Comparison of ENCODE assay signal across 1 cellular context in the genomic region with DNA sequence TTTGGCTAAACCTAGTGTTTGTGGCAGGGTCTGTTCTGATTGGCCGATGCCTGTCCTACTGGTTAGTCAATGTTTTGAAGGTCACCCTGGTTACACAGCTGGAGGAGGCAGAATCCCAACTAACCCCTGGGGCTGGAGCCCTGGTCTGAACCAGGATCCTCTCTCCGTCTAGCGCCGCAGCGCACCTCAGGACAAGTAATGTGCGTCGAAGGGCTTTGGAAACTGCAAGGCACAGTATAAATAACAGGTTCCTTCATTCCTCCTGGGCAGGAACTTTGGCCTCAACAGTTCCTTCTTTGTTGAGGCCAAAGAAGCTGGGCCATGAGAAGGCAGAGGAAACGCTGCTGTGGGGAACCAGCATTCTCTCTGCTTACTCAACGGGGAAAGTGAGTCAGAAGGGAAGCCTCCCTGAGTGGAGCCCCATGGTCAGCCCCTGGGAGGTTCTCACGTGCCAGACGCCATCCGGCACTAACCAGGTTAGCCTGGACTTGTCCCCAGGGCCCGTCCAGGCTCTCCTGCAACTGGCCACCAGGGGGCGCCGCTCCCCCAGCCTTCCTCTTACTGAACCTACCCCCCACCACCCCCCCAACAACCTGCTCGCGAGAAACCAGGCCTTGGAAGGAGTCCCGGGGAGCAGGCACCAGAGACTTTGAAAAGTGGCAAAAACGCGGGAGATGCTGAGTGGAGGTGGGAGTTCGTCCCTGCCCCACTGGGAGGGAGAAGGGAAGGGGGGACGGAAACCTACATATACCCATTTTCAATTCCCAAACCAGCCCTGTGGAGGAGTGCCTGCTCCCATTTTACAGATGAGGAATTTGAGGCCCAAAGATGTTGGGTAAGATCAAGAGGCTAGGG.
TF ChIP-seq lines count a peak whose summit lies in the region.

No MANE protein-coding gene starts in this region.

TF ChIP-seq in HEK293, 187 proteins besides CTCF, POLR2A, EP300 and RAD21 (continued from another document and continues in another):
- TF ChIP-seq ZNF701 (tag by site-specific recombination; IDR thresholded peaks at IDR 0.05), result no peak
- no peak for TF ChIP-seq SETDB1 (IDR thresholded peaks at IDR 0.05; ENCODE audit: insufficient read length, low read length)
- no peak for TF ChIP-seq OSR2 (tag by site-specific recombination; IDR thresholded peaks at IDR 0.05)
- TF ChIP-seq, protein P1, sequence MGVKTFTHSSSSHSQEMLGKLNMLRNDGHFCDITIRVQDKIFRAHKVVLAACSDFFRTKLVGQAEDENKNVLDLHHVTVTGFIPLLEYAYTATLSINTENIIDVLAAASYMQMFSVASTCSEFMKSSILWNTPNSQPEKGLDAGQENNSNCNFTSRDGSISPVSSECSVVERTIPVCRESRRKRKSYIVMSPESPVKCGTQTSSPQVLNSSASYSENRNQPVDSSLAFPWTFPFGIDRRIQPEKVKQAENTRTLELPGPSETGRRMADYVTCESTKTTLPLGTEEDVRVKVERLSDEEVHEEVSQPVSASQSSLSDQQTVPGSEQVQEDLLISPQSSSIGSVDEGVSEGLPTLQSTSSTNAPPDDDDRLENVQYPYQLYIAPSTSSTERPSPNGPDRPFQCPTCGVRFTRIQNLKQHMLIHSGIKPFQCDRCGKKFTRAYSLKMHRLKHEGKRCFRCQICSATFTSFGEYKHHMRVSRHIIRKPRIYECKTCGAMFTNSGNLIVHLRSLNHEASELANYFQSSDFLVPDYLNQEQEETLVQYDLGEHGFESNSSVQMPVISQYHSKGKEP (tag by site-specific recombination; IDR thresholded peaks at IDR 0.05), result no peak
- no peak for TF ChIP-seq ZNF544 (tag by site-specific recombination; IDR thresholded peaks at IDR 0.05)
- no peak for TF ChIP-seq IKZF3 (tag by site-specific recombination; IDR thresholded peaks at IDR 0.05)
- peak; percentile 70 for TF ChIP-seq ZBTB8A (tag by site-specific recombination; IDR thresholded peaks at IDR 0.05)
- no peak for TF ChIP-seq ZNF560 (tag by site-specific recombination; IDR thresholded peaks at IDR 0.05; ENCODE audit: borderline replicate concordance)
- TF ChIP-seq ZNF324 (tag by site-specific recombination; IDR thresholded peaks at IDR 0.05), result peak; percentile 54; the same call in 1 of the 2 replicates
- TF ChIP-seq ZNF10 (tag by site-specific recombination; IDR thresholded peaks at IDR 0.05), result no peak
- TF ChIP-seq, protein P2, sequence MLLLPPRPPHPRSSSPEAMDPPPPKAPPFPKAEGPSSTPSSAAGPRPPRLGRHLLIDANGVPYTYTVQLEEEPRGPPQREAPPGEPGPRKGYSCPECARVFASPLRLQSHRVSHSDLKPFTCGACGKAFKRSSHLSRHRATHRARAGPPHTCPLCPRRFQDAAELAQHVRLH (tag by site-specific recombination; IDR thresholded peaks at IDR 0.05), result peak; percentile 79; the same call in 1 of the 2 replicates
- no peak for TF ChIP-seq EGR2 (tag by site-specific recombination; IDR thresholded peaks at IDR 0.05; ENCODE audit: low read depth)
- TF ChIP-seq, protein P3, sequence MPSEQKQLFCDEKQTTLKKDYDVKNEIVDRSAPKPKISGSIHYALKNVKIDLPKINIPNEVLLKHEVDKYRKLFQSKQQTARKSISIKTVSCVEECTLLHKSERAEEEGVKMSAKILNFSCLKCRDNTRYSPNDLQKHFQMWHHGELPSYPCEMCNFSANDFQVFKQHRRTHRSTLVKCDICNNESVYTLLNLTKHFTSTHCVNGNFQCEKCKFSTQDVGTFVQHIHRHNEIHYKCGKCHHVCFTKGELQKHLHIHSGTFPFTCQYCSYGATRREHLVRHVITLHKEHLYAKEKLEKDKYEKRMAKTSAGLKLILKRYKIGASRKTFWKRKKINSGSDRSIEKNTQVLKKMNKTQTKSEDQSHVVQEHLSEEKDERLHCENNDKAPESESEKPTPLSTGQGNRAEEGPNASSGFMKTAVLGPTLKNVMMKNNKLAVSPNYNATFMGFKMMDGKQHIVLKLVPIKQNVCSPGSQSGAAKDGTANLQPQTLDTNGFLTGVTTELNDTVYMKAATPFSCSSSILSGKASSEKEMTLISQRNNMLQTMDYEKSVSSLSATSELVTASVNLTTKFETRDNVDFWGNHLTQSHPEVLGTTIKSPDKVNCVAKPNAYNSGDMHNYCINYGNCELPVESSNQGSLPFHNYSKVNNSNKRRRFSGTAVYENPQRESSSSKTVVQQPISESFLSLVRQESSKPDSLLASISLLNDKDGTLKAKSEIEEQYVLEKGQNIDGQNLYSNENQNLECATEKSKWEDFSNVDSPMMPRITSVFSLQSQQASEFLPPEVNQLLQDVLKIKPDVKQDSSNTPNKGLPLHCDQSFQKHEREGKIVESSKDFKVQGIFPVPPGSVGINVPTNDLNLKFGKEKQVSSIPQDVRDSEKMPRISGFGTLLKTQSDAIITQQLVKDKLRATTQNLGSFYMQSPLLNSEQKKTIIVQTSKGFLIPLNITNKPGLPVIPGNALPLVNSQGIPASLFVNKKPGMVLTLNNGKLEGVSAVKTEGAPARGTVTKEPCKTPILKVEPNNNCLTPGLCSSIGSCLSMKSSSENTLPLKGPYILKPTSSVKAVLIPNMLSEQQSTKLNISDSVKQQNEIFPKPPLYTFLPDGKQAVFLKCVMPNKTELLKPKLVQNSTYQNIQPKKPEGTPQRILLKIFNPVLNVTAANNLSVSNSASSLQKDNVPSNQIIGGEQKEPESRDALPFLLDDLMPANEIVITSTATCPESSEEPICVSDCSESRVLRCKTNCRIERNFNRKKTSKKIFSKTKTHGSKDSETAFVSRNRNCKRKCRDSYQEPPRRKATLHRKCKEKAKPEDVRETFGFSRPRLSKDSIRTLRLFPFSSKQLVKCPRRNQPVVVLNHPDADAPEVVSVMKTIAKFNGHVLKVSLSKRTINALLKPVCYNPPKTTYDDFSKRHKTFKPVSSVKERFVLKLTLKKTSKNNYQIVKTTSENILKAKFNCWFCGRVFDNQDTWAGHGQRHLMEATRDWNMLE (tag by site-specific recombination; conservative IDR thresholded peaks at IDR 0.05; ENCODE audit: low read depth), result no peak
- TF ChIP-seq ZNF132 (tag by site-specific recombination; IDR thresholded peaks at IDR 0.05; ENCODE audit: borderline replicate concordance), result no peak
- TF ChIP-seq MEIS1 (CRISPR knock-in tag; IDR thresholded peaks at IDR 0.05; ENCODE audit: borderline replicate concordance), result no peak
- no peak for TF ChIP-seq GLI4 (tag by site-specific recombination; IDR thresholded peaks at IDR 0.05)
- TF ChIP-seq, protein P4, sequence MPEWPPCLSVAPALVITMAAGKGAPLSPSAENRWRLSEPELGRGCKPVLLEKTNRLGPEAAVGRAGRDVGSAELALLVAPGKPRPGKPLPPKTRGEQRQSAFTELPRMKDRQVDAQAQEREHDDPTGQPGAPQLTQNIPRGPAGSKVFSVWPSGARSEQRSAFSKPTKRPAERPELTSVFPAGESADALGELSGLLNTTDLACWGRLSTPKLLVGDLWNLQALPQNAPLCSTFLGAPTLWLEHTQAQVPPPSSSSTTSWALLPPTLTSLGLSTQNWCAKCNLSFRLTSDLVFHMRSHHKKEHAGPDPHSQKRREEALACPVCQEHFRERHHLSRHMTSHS (tag by site-specific recombination; IDR thresholded peaks at IDR 0.05), result no peak
- TF ChIP-seq ZNF48 (tag by site-specific recombination; IDR thresholded peaks at IDR 0.05), result no peak
- TF ChIP-seq ZNF140 (tag by site-specific recombination; IDR thresholded peaks at IDR 0.05), result no peak
- no peak for TF ChIP-seq TRIM28 (IDR thresholded peaks at IDR 0.05; ENCODE audit: borderline replicate concordance, low read length)
- TF ChIP-seq KLF17 (tag by site-specific recombination; IDR thresholded peaks at IDR 0.05), result peak; percentile 42; the same call in 1 of the 2 replicates
- TF ChIP-seq ZFP37 (tag by site-specific recombination; IDR thresholded peaks at IDR 0.05), result no peak
- TF ChIP-seq, protein P5, sequence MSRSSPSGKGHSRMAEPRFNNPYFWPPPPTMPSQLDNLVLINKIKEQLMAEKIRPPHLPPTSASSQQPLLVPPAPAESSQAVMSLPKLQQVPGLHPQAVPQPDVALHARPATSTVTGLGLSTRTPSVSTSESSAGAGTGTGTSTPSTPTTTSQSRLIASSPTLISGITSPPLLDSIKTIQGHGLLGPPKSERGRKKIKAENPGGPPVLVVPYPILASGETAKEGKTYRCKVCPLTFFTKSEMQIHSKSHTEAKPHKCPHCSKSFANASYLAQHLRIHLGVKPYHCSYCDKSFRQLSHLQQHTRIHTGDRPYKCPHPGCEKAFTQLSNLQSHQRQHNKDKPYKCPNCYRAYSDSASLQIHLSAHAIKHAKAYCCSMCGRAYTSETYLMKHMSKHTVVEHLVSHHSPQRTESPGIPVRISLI (tag by site-specific recombination; IDR thresholded peaks at IDR 0.05), result no peak
- no peak for TF ChIP-seq BCL11A (tag by site-specific recombination; IDR thresholded peaks at IDR 0.05; ENCODE audit: low read depth)
- no peak for TF ChIP-seq KLF9 (tag by site-specific recombination; IDR thresholded peaks at IDR 0.05; ENCODE audit: low read depth)
- TF ChIP-seq, protein P6, sequence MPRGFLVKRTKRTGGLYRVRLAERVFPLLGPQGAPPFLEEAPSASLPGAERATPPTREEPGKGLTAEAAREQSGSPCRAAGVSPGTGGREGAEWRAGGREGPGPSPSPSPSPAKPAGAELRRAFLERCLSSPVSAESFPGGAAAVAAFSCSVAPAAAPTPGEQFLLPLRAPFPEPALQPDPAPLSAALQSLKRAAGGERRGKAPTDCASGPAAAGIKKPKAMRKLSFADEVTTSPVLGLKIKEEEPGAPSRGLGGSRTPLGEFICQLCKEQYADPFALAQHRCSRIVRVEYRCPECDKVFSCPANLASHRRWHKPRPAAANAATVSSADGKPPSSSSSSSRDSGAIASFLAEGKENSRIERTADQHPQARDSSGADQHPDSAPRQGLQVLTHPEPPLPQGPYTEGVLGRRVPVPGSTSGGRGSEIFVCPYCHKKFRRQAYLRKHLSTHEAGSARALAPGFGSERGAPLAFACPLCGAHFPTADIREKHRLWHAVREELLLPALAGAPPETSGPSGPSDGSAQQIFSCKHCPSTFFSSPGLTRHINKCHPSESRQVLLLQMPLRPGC (tag by site-specific recombination; IDR thresholded peaks at IDR 0.05), result no peak
- TF ChIP-seq RBAK (tag by site-specific recombination; IDR thresholded peaks at IDR 0.05), result no peak
- TF ChIP-seq ZNF248 (tag by site-specific recombination; IDR thresholded peaks at IDR 0.05), result no peak
- no peak for TF ChIP-seq ZNF184 (tag by site-specific recombination; IDR thresholded peaks at IDR 0.05)
- TF ChIP-seq ZNF416 (tag by site-specific recombination; IDR thresholded peaks at IDR 0.05), result no peak
- TF ChIP-seq, protein P7, sequence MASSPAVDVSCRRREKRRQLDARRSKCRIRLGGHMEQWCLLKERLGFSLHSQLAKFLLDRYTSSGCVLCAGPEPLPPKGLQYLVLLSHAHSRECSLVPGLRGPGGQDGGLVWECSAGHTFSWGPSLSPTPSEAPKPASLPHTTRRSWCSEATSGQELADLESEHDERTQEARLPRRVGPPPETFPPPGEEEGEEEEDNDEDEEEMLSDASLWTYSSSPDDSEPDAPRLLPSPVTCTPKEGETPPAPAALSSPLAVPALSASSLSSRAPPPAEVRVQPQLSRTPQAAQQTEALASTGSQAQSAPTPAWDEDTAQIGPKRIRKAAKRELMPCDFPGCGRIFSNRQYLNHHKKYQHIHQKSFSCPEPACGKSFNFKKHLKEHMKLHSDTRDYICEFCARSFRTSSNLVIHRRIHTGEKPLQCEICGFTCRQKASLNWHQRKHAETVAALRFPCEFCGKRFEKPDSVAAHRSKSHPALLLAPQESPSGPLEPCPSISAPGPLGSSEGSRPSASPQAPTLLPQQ (tag by site-specific recombination; IDR thresholded peaks at IDR 0.05), result peak; percentile 32; the same call in 1 of the 2 replicates
- TF ChIP-seq ZBTB26 (tag by site-specific recombination; optimal IDR thresholded peaks at IDR 0.05), result peak; percentile 6
- TF ChIP-seq ZNF529 (tag by site-specific recombination; IDR thresholded peaks at IDR 0.05; ENCODE audit: insufficient replicate concordance), result no peak
- no peak for TF ChIP-seq ZNF404 (tag by site-specific recombination; IDR thresholded peaks at IDR 0.05)
- TF ChIP-seq ZBTB20 (tag by site-specific recombination; IDR thresholded peaks at IDR 0.05), result no peak
- no peak for TF ChIP-seq PBX3 (CRISPR knock-in tag; IDR thresholded peaks at IDR 0.05)
- TF ChIP-seq ZNF114 (tag by site-specific recombination; IDR thresholded peaks at IDR 0.05), result no peak
- no peak for TF ChIP-seq REPIN1 (tag by site-specific recombination; IDR thresholded peaks at IDR 0.05; ENCODE audit: low read depth)
- TF ChIP-seq ZNF426 (tag by site-specific recombination; IDR thresholded peaks at IDR 0.05), result no peak
- TF ChIP-seq KLF8 (tag by site-specific recombination; IDR thresholded peaks at IDR 0.05), result peak; percentile 30; the same call in 1 of the 2 replicates
- no peak for TF ChIP-seq SALL2 (tag by site-specific recombination; IDR thresholded peaks at IDR 0.05; ENCODE audit: borderline replicate concordance)
- no peak for TF ChIP-seq ZNF214 (tag by site-specific recombination; IDR thresholded peaks at IDR 0.05; ENCODE audit: borderline replicate concordance)
- TF ChIP-seq SP2 (tag by site-specific recombination; IDR thresholded peaks at IDR 0.05), result no peak
